In the genomic region with DNA sequence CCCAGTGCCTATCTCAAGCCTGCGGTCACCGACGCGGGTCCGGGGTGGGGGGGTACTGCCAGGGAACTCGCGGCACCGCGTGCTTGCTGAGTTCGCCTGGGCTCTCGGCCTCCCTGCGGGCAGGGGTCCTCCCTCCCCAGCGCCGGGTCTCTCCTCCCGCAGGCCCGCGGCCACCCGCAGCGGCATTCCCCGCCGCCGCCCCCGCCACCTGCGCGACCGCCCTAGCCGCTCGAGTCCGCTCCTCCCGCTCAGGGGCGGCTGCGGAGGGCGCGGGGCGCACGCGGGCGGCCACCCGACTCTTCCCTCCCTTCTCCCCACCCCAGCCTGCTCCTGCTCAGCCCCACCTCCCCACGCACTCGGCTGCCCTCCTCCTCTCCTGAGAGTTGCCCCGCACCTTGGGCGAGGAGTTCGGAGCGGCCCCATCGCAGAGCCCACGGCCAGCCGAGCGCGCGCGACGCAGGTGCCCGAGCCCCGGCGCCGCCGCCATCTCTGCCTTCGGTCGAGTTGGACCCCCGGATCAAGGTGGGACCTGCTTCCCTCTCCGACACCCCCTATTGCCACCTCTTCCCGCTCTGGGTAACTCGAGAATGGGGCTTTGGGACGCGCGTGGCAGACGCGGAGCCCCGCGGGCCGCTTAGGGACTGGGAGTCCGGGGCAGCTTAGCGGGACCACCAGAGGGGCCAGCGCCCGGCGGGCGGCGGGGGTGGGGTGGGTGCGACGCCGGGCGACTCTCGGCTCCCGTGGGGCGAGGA, we compare ENCODE assay signal across 8 cellular contexts.
DNase-seq lines count a peak whose midpoint lies in the region; ATAC-seq and TF ChIP-seq lines count a peak whose summit lies in the region.

No MANE protein-coding gene starts in this region.

- H3K27me3 ChIP-seq in right cardiac atrium (ENCODE audit: control insufficient read depth, insufficient read depth) = no peaks in the 10 kb centered on the region

- H3K9me3 ChIP-seq in right cardiac atrium (ENCODE audit: control insufficient read depth, low read length) = no peaks in the 10 kb centered on the region

- ATAC-seq in right cardiac atrium (peak; percentile 59 to 70), sciatic nerve (peak; percentile 62), HG03045 (IDR thresholded peaks at IDR 0.05; ENCODE audit: unreplicated experiment) (no peak)

- intact Hi-C loops in right cardiac atrium (cut with DNase I) = no loop called here
- intact Hi-C loops in sciatic nerve (cut with DNase I) = no loop called here

- TF ChIP-seq CTCF in GM10248 (IDR thresholded peaks at IDR 0.05; ENCODE audit: control extremely low read depth, extremely low read depth, low read depth, missing control alignments) = no peak
- no peak for TF ChIP-seq CTCF in WI38 (IDR thresholded peaks at IDR 0.05; ENCODE audit: low read depth, low read length)

- CTCF ChIA-PET in GM10248 (lab: Yijun Ruan, JAX) = no interaction called here

- H3K4me3 ChIP-seq in WI38 (ENCODE audit: low read depth, low read length) = peak overlapping the region; percentile 40
- peak overlapping the region; percentile 93 for H3K4me3 ChIP-seq in right cardiac atrium (ENCODE audit: low read length)

- no peaks in the 10 kb centered on the region for H3K4me1 ChIP-seq in right cardiac atrium (ENCODE audit: control insufficient read depth, insufficient read depth, low read length)

- POLR2A ChIA-PET in GM10248 (lab: Yijun Ruan, JAX) = no interaction called here

- DNase-seq in GM10248 (ENCODE audit: extremely low spot score) (peak; percentile 9), right cardiac atrium (peak; percentile 48 to 68 (median 61)), sciatic nerve (ENCODE audit: low spot score) (peak; percentile 67), NCI-H2196 (lab: John Stamatoyannopoulos, UW; ENCODE audit: unreplicated experiment) (no peak), NCI-H2029 treated with DMSO at 0.1 percent for 48 hours (lab: John Stamatoyannopoulos, UW) (no peak)
- DNase-seq in activated effector memory CD4-positive, alpha-beta T cell treated with Interleukin-2 at 50 U/mL for 16 hours = no peak

- 2% methylated on average over 85 of the region's 86 CpGs for WGBS in right cardiac atrium

- H3K27ac ChIP-seq in right cardiac atrium (ENCODE audit: low read length) = no peak overlapping the region

Comparison
In these comparisons a context has a peak if more than half of its experiments do, and no peak if none do; other contexts are left out.
1. DNase-seq: peak in GM10248 (single experiment), right cardiac atrium (3 of 3) and sciatic nerve (single experiment); none in activated effector memory CD4-positive, alpha-beta T cell treated with Interleukin-2 at 50 U/mL for 16 hours (single experiment), NCI-H2196 (single experiment) and NCI-H2029 treated with DMSO at 0.1 percent for 48 hours (single experiment).